24 cellular contexts compared by ENCODE assay signal in genomic region chr11:117214404-117215110, GRCh38. TPM values are rescaled to one million over a fixed set of nuclear protein-coding genes. Genes with fewer than 3 reads are reported as not detected.
DNase-seq lines count a peak whose midpoint lies in the region; ATAC-seq, FAIRE-seq and TF ChIP-seq lines count a peak whose summit lies in the region.
"Had no signal": no experiment of that assay in that cellular context is flagged by ENCODE, and none has a peak within 500 bp of the region (broad histone marks: within the 10 kb centered on the region; RNA-seq: fewer than 3 reads in every experiment).

No MANE protein-coding gene starts in this region.

- H3K9ac ChIP-seq in astrocyte (ENCODE audit: low read length), result no peak overlapping the region

- peak overlapping the region; percentile 47 for H3K27ac Mint-ChIP-seq in stimulated activated naive CD8-positive, alpha-beta T cell treated with anti-CD3 and anti-CD28 coated beads, Interleukin-15, Interleukin-2, amounts not matched to agents 100 ng/mL and 50 ng/mL, for 24 hours
- H3K27ac Mint-ChIP-seq in stimulated activated naive CD8-positive, alpha-beta T cell treated with anti-CD3 and anti-CD28 coated beads, Interleukin-15, amount 100 ng/mL, for 72 hours, result peak overlapping the region in 1 of 2 donors; percentile 46
- H3K27ac Mint-ChIP-seq in astrocyte (ENCODE audit: unreplicated experiment) (no peak overlapping the region), nephron progenitor cell (peak overlapping the region; percentile 80)
- no peak overlapping the region for H3K27ac Mint-ChIP-seq in stimulated activated memory B cell treated with anti-CD40 and anti-IgM and Interleukin-4, amounts not matched to agents 10 μg/mL and 1 μg/mL and 100 μg/mL, for 72 hours

- H3K4me1 ChIP-seq in astrocyte (ENCODE audit: insufficient read depth, low read length), result peaks cover 25% of the 10 kb centered on the region

- H3K4me1 Mint-ChIP-seq in stimulated activated naive CD8-positive, alpha-beta T cell treated with anti-CD3 and anti-CD28 coated beads, Interleukin-15, Interleukin-2, amounts not matched to agents 100 ng/mL and 50 ng/mL, for 24 hours (ENCODE audit: low read depth), result no peaks in the 10 kb centered on the region
- no peaks in the 10 kb centered on the region for H3K4me1 Mint-ChIP-seq in stimulated activated naive CD8-positive, alpha-beta T cell treated with anti-CD3 and anti-CD28 coated beads, Interleukin-15, amount 100 ng/mL, for 72 hours
- H3K4me1 Mint-ChIP-seq in astrocyte (ENCODE audit: low read depth, unreplicated experiment), result peaks cover 19% of the 10 kb centered on the region
- peaks cover 40% of the 10 kb centered on the region for H3K4me1 Mint-ChIP-seq in nephron progenitor cell
- peaks cover 7% of the 10 kb centered on the region for H3K4me1 Mint-ChIP-seq in stimulated activated memory B cell treated with anti-CD40 and anti-IgM and Interleukin-4, amounts not matched to agents 10 μg/mL and 1 μg/mL and 100 μg/mL, for 72 hours

- no peak for DNase-seq in stimulated activated naive CD8-positive, alpha-beta T cell treated with anti-CD3 and anti-CD28 coated beads, Interleukin-15, amount 100 ng/mL, for 72 hours
- no peak for DNase-seq in astrocyte (ENCODE audit: low read depth)
- no peak for DNase-seq in nephron progenitor cell
- DNase-seq: COR-L47; cortex of kidney; H7; left ventricle myocardium inferior; mucosa of descending colon; NCI-H1930; NCI-H345; NCI-H82; ovary; right cardiac atrium; Right ventricle myocardium superior; stimulated activated CD4-positive, alpha-beta T cell treated with anti-CD3 and anti-CD28 coated beads, Interleukin-15, amount 100 ng/mL, for 24 hours had no signal

- H3K79me2 ChIP-seq in astrocyte (ENCODE audit: insufficient read depth, low read length), result no peaks in the 10 kb centered on the region

- no peaks in the 10 kb centered on the region for H4K20me1 ChIP-seq in astrocyte (ENCODE audit: insufficient read depth, low read length)

- H3K27ac ChIP-seq in astrocyte (ENCODE audit: low read depth, low read length), result no peak overlapping the region
- H3K27ac ChIP-seq: left ventricle myocardium inferior, ovary had no signal

- no peaks in the 10 kb centered on the region for H3K9me3 Mint-ChIP-seq in stimulated activated naive CD8-positive, alpha-beta T cell treated with anti-CD3 and anti-CD28 coated beads, Interleukin-15, Interleukin-2, amounts not matched to agents 100 ng/mL and 50 ng/mL, for 24 hours
- no peaks in the 10 kb centered on the region for H3K9me3 Mint-ChIP-seq in stimulated activated naive CD8-positive, alpha-beta T cell treated with anti-CD3 and anti-CD28 coated beads, Interleukin-15, amount 100 ng/mL, for 72 hours
- H3K9me3 Mint-ChIP-seq in astrocyte (ENCODE audit: unreplicated experiment) (no peaks in the 10 kb centered on the region), nephron progenitor cell (no peaks in the 10 kb centered on the region)
- no peaks in the 10 kb centered on the region for H3K9me3 Mint-ChIP-seq in stimulated activated memory B cell treated with anti-CD40 and anti-IgM and Interleukin-4, amounts not matched to agents 10 μg/mL and 1 μg/mL and 100 μg/mL, for 72 hours
- H3K9me3 Mint-ChIP-seq: activated naive CD4-positive, alpha-beta T cell treated with anti-CD3 and anti-CD28 coated beads, Interleukin-2, amount 50 U/mL, for 72 hours had no signal

- no peak for FAIRE-seq in astrocyte (lab: Jason Lieb, UNC)
- FAIRE-seq: HTR-8/SVneo, TTC549 had no signal

- H3K4me3 Mint-ChIP-seq in stimulated activated naive CD8-positive, alpha-beta T cell treated with anti-CD3 and anti-CD28 coated beads, Interleukin-15, Interleukin-2, amounts not matched to agents 100 ng/mL and 50 ng/mL, for 24 hours, result no peak overlapping the region
- H3K4me3 Mint-ChIP-seq in stimulated activated naive CD8-positive, alpha-beta T cell treated with anti-CD3 and anti-CD28 coated beads, Interleukin-15, amount 100 ng/mL, for 72 hours, result no peak overlapping the region
- peak overlapping the region; percentile 20 for H3K4me3 Mint-ChIP-seq in astrocyte (ENCODE audit: unreplicated experiment)
- no peak overlapping the region for H3K4me3 Mint-ChIP-seq in nephron progenitor cell
- H3K4me3 Mint-ChIP-seq in stimulated activated memory B cell treated with anti-CD40 and anti-IgM and Interleukin-4, amounts not matched to agents 10 μg/mL and 1 μg/mL and 100 μg/mL, for 72 hours, result no peak overlapping the region

- no peak for ATAC-seq in stimulated activated naive CD8-positive, alpha-beta T cell treated with anti-CD3 and anti-CD28 coated beads, Interleukin-15, amount 100 ng/mL, for 72 hours
- ATAC-seq in GM19023 (IDR thresholded peaks at IDR 0.05; ENCODE audit: unreplicated experiment) (no peak), GM19395 (IDR thresholded peaks at IDR 0.05; ENCODE audit: unreplicated experiment) (no peak)
- no peak for ATAC-seq in stimulated activated memory B cell treated with anti-CD40 and anti-IgM and Interleukin-4, amounts not matched to agents 10 μg/mL and 1 μg/mL and 100 μg/mL, for 72 hours
- ATAC-seq: activated naive CD4-positive, alpha-beta T cell treated with anti-CD3 and anti-CD28 coated beads, Interleukin-2, amount 50 U/mL, for 72 hours; heart left ventricle; mucosa of descending colon; right cardiac atrium had no signal

- no peaks in the 10 kb centered on the region for H3K27me3 ChIP-seq in astrocyte (ENCODE audit: insufficient read depth, low read length)
- H3K27me3 ChIP-seq: heart left ventricle, ovary had no signal

- TF ChIP-seq CTCF in astrocyte (IDR thresholded peaks at IDR 0.05; ENCODE audit: insufficient read depth, low read depth, low read length) (no peak), nephron progenitor cell (IDR thresholded peaks at IDR 0.05) (no peak)

- H3K4me3 ChIP-seq in astrocyte (ENCODE audit: insufficient read depth, low read depth, low read length), result no peak overlapping the region
- H3K4me3 ChIP-seq: heart left ventricle, left ventricle myocardium inferior, mucosa of descending colon, ovary, thoracic aorta had no signal

- no peak overlapping the region for H3K4me2 ChIP-seq in astrocyte (ENCODE audit: low read length)

- H2AFZ ChIP-seq in astrocyte (ENCODE audit: low read depth, low read length), result no peak overlapping the region

- H3K36me3 Mint-ChIP-seq in stimulated activated naive CD8-positive, alpha-beta T cell treated with anti-CD3 and anti-CD28 coated beads, Interleukin-15, Interleukin-2, amounts not matched to agents 100 ng/mL and 50 ng/mL, for 24 hours (ENCODE audit: low read depth), result peaks cover 65% of the 10 kb centered on the region
- H3K36me3 Mint-ChIP-seq in astrocyte (ENCODE audit: low read depth, unreplicated experiment), result peaks cover 28% of the 10 kb centered on the region
- H3K36me3 Mint-ChIP-seq in nephron progenitor cell (ENCODE audit: low read depth), result peaks cover 57% of the 10 kb centered on the region
- H3K36me3 Mint-ChIP-seq in stimulated activated memory B cell treated with anti-CD40 and anti-IgM and Interleukin-4, amounts not matched to agents 10 μg/mL and 1 μg/mL and 100 μg/mL, for 72 hours, result peaks cover 77% of the 10 kb centered on the region

- no peaks in the 10 kb centered on the region for H3K9me3 ChIP-seq in astrocyte (ENCODE audit: insufficient read depth, low read depth, low read length)
- H3K9me3 ChIP-seq: heart left ventricle, left ventricle myocardium inferior, mucosa of descending colon, ovary, thoracic aorta had no signal

- H3K27me3 Mint-ChIP-seq in stimulated activated naive CD8-positive, alpha-beta T cell treated with anti-CD3 and anti-CD28 coated beads, Interleukin-15, Interleukin-2, amounts not matched to agents 100 ng/mL and 50 ng/mL, for 24 hours, result no peaks in the 10 kb centered on the region
- no peaks in the 10 kb centered on the region for H3K27me3 Mint-ChIP-seq in stimulated activated naive CD8-positive, alpha-beta T cell treated with anti-CD3 and anti-CD28 coated beads, Interleukin-15, amount 100 ng/mL, for 72 hours
- H3K27me3 Mint-ChIP-seq in astrocyte (ENCODE audit: low read depth, unreplicated experiment), result no peaks in the 10 kb centered on the region
- peaks cover 5% of the 10 kb centered on the region for H3K27me3 Mint-ChIP-seq in nephron progenitor cell (ENCODE audit: low read depth, poor library complexity)
- no peaks in the 10 kb centered on the region for H3K27me3 Mint-ChIP-seq in stimulated activated memory B cell treated with anti-CD40 and anti-IgM and Interleukin-4, amounts not matched to agents 10 μg/mL and 1 μg/mL and 100 μg/mL, for 72 hours

- H3K36me3 ChIP-seq in astrocyte (ENCODE audit: insufficient read depth, low read length), result peaks cover 43% of the 10 kb centered on the region
- H3K36me3 ChIP-seq: ovary had no signal

RNA-seq across cellular contexts. Expression of gene TAGLN, which starts 15.4 kb away (rescaled TPM):
- total RNA-seq in astrocyte, result 3,676 and 4,004 TPM in 2 replicates

RNA-seq across cellular contexts. Expression of gene PCSK7, which starts 17.3 kb away (rescaled TPM):
- total RNA-seq in astrocyte, result 43.6 and 53.3 TPM in 2 replicates

RNA-seq across cellular contexts. Expression of gene RNF214, which starts 17.9 kb away (rescaled TPM):
- total RNA-seq in astrocyte, result 20.7 and 23.6 TPM in 2 replicates

RNA-seq across cellular contexts. Expression of gene SIDT2, which starts 36.0 kb away (rescaled TPM):
- 54.8 and 55.8 TPM in 2 replicates for total RNA-seq in astrocyte

Comparison
In these comparisons a context has a peak if more than half of its experiments do, and no peak if none do; other contexts are left out.
1. H3K27ac Mint-ChIP-seq: peak in stimulated activated naive CD8-positive, alpha-beta T cell treated with anti-CD3 and anti-CD28 coated beads, Interleukin-15, Interleukin-2, amounts not matched to agents 100 ng/mL and 50 ng/mL, for 24 hours (single experiment) and nephron progenitor cell (single experiment); none in astrocyte (single experiment) and stimulated activated memory B cell treated with anti-CD40 and anti-IgM and Interleukin-4, amounts not matched to agents 10 μg/mL and 1 μg/mL and 100 μg/mL, for 72 hours (single experiment).